Comparison of ENCODE assay signal across 11 cellular contexts in the genomic region with DNA sequence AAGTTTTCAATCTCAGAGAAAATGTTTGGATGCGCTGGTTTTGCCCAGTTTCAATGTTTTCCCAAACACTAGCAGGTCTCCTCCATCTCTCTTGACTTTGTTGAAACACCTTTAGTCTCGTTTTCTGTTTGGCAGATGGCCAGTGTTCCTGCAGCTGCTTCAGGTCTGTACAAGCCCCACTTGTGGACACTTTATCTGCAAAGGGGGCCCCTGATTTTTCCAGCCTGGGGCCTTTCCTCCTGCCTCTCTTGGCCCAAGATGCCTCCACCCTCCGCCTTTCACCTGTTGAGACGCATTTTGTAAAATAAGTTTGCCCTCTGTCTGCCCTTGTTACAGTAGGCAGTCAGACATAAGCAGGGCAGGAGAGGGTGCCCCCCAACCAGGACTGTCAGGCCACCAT. TPM values are rescaled to one million over a fixed set of nuclear protein-coding genes. Genes with fewer than 3 reads are reported as not detected.
DNase-seq lines count a peak whose midpoint lies in the region; ATAC-seq and TF ChIP-seq lines count a peak whose summit lies in the region.
"Had no signal": no experiment of that assay in that cellular context is flagged by ENCODE, and none has a peak within 500 bp of the region (broad histone marks: within the 10 kb centered on the region; RNA-seq: fewer than 3 reads in every experiment).

No MANE protein-coding gene starts in this region.

- no peaks in the 10 kb centered on the region for H3K27me3 ChIP-seq in H7 (ENCODE audit: control insufficient read depth, insufficient read depth, low read length)

- ATAC-seq in GM19455 (IDR thresholded peaks at IDR 0.05; ENCODE audit: unreplicated experiment), result no peak

- H3K9me3 Mint-ChIP-seq in nephron (no peaks in the 10 kb centered on the region), chondrocyte (ENCODE audit: low read depth) (no peaks in the 10 kb centered on the region)

- H3K36me3 Mint-ChIP-seq in nephron (ENCODE audit: low read depth), result no peaks in the 10 kb centered on the region
- H3K36me3 Mint-ChIP-seq in chondrocyte (ENCODE audit: low read depth), result peaks cover 2% of the 10 kb centered on the region

- H3K36me3 ChIP-seq in H7 (replicated peaks; ENCODE audit: control insufficient read depth, insufficient read depth, low read length), result no peaks in the 10 kb centered on the region

- peak overlapping the region; percentile 39 to 84 (median 66) for H3K27ac Mint-ChIP-seq in nephron
- no peak overlapping the region for H3K27ac Mint-ChIP-seq in chondrocyte (ENCODE audit: unreplicated experiment)

- no peak overlapping the region for H3K4me3 ChIP-seq in H7 (ENCODE audit: insufficient read depth, low read depth, low read length)

- H3K27me3 Mint-ChIP-seq in nephron (ENCODE audit: low read depth) (peaks cover 2% of the 10 kb centered on the region), chondrocyte (ENCODE audit: low read depth) (no peaks in the 10 kb centered on the region)

- H3K4me3 Mint-ChIP-seq in nephron, result no peak overlapping the region
- H3K4me3 Mint-ChIP-seq in chondrocyte (ENCODE audit: unreplicated experiment), result no peak overlapping the region

- H3K4me1 Mint-ChIP-seq in nephron, result peaks cover 13% of the 10 kb centered on the region
- peaks cover 17% of the 10 kb centered on the region for H3K4me1 Mint-ChIP-seq in chondrocyte (ENCODE audit: low read depth)

- TF ChIP-seq CTCF in nephron (IDR thresholded peaks at IDR 0.05; ENCODE audit: unreplicated experiment in 3 of 3) (no peak), chondrocyte (IDR thresholded peaks at IDR 0.05) (no peak)

- DNase-seq in DMS79 treated with DMSO at 0.1 percent for 48 hours (lab: John Stamatoyannopoulos, UW), result peak; percentile 94
- peak; percentile 69 for DNase-seq in NCI-H146 (lab: John Stamatoyannopoulos, UW)
- peak; percentile 92 for DNase-seq in RPMI8226
- DNase-seq in chondrocyte (ENCODE audit: low spot score), result no peak
- DNase-seq in H7, result no peak
- DNase-seq: activated CD4-positive, alpha-beta T cell treated with anti-CD3 and anti-CD28 coated beads, Interleukin-2, amount 50 U/mL, for 4 hours; NCI-H1694 had no signal

RNA-seq across cellular contexts. Expression of a gene that starts 21.8 kb away (rescaled TPM):
- not detected in 3 replicates for total RNA-seq in chondrocyte
- total RNA-seq in H7 (2014; rRNA removed; shearing (Covaris generic)), result not detected in 2 replicates
- total RNA-seq: astrocyte, lung microvascular endothelial cell had no signal

RNA-seq across cellular contexts. Expression of a gene that starts 26.7 kb away (rescaled TPM):
- not detected in 3 replicates for total RNA-seq in chondrocyte
- not detected in 2 replicates for total RNA-seq in H7 (2014; rRNA removed; shearing (Covaris generic))
- total RNA-seq: astrocyte, lung microvascular endothelial cell had no signal

RNA-seq across cellular contexts. Expression of a gene that starts 29.5 kb away (rescaled TPM):
- not detected in 3 replicates for total RNA-seq in chondrocyte
- total RNA-seq in H7 (2014; rRNA removed; shearing (Covaris generic)), result not detected in 2 replicates
- total RNA-seq: astrocyte, lung microvascular endothelial cell had no signal

RNA-seq across cellular contexts. Expression of a gene that starts 33.9 kb away (rescaled TPM):
- total RNA-seq in chondrocyte, result not detected in 3 replicates
- total RNA-seq in H7 (2014; rRNA removed; shearing (Covaris generic)), result not detected in 2 replicates
- total RNA-seq: astrocyte, lung microvascular endothelial cell had no signal

RNA-seq across cellular contexts. Expression of a gene that starts 42.3 kb away (rescaled TPM):
- 1.6 to 6.5 TPM (median 1.7 TPM) in 3 replicates for total RNA-seq in chondrocyte
- total RNA-seq in H7 (2014; rRNA removed; shearing (Covaris generic)), result 58.8 and 59.2 TPM in 2 replicates

Comparison
In these comparisons a context has a peak if more than half of its experiments do, and no peak if none do; other contexts are left out.
1. DNase-seq: peak in DMS79 treated with DMSO at 0.1 percent for 48 hours (single experiment), NCI-H146 (single experiment) and RPMI8226 (single experiment); none in chondrocyte (single experiment) and H7 (single experiment).